In genomic region chr16:74627506-74628220, GRCh38 we compare ENCODE assay signal across 1 cellular context.
TF ChIP-seq lines count a peak whose summit lies in the region.

No MANE protein-coding gene starts in this region.

TF ChIP-seq in HepG2, 621 proteins besides CTCF, POLR2A, EP300 and RAD21 (continued from another document):
- TF ChIP-seq, protein P1, sequence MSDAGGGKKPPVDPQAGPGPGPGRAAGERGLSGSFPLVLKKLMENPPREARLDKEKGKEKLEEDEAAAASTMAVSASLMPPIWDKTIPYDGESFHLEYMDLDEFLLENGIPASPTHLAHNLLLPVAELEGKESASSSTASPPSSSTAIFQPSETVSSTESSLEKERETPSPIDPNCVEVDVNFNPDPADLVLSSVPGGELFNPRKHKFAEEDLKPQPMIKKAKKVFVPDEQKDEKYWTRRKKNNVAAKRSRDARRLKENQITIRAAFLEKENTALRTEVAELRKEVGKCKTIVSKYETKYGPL (CRISPR knock-in tag; IDR thresholded peaks at IDR 0.05) = no peak
- TF ChIP-seq SMAD9 (CRISPR knock-in tag; IDR thresholded peaks at IDR 0.05) (no peak), NR3C1 (CRISPR knock-in tag; IDR thresholded peaks at IDR 0.05) (no peak), CREM (IDR thresholded peaks at IDR 0.05) (no peak), CREM (CRISPR knock-in tag; IDR thresholded peaks at IDR 0.05) (no peak), ELF3 (CRISPR knock-in tag; IDR thresholded peaks at IDR 0.05) (no peak), ATM (IDR thresholded peaks at IDR 0.05; ENCODE audit: borderline replicate concordance) (no peak), AHR (CRISPR knock-in tag; IDR thresholded peaks at IDR 0.05) (no peak)
- TF ChIP-seq, protein P2, sequence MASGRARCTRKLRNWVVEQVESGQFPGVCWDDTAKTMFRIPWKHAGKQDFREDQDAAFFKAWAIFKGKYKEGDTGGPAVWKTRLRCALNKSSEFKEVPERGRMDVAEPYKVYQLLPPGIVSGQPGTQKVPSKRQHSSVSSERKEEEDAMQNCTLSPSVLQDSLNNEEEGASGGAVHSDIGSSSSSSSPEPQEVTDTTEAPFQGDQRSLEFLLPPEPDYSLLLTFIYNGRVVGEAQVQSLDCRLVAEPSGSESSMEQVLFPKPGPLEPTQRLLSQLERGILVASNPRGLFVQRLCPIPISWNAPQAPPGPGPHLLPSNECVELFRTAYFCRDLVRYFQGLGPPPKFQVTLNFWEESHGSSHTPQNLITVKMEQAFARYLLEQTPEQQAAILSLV (CRISPR knock-in tag; IDR thresholded peaks at IDR 0.05; ENCODE audit: borderline replicate concordance) = no peak
